Comparison of ENCODE assay signal across 8 cellular contexts in the genomic region with DNA sequence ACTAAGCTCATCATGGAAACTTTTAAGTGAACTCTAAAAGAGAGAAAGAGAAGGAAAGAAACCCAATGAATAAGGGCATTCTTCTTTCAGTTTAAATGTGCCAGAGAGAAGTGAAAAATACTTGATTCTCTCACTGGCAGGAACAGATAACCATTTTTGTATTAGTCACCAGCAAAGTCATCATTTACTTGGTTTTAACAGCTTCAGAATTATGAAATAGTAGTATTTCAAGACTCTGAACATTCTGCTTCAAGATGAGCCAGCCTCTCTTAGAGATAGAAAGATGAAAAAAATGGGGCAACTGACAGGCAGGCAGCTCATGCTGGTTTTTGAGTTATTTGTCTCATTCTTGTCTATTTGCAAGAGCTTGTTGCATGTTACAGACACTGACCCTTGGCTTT.
A peak's percentile ranks its signal among the peaks of the same experiment; 100 is the strongest.
DNase-seq lines count a peak whose midpoint lies in the region; ATAC-seq and TF ChIP-seq lines count a peak whose summit lies in the region.

No MANE protein-coding gene starts in this region.

- no peaks in the 10 kb centered on the region for H3K9me3 ChIP-seq in MG63

- ATAC-seq in GM19372 (IDR thresholded peaks at IDR 0.05; ENCODE audit: low read depth, unreplicated experiment) (peak; percentile 72), HG03442 (IDR thresholded peaks at IDR 0.05; ENCODE audit: unreplicated experiment) (peak; percentile 81)
- ATAC-seq in stimulated activated naive CD8-positive, alpha-beta T cell treated with anti-CD3 and anti-CD28 coated beads, Interleukin-15, Interleukin-2, amounts not matched to agents 100 U/mL and 50 U/mL, for 24 hours: peak; percentile 66

- no peaks in the 10 kb centered on the region for H3K36me3 ChIP-seq in MG63

- H3K4me3 ChIP-seq in AG10803 (ENCODE audit: low read length) (no peak overlapping the region), MG63 (no peak overlapping the region)

- no peaks in the 10 kb centered on the region for H3K27me3 ChIP-seq in MG63

- peak; percentile 80 for DNase-seq in AG10803 (ENCODE audit: low read depth)
- DNase-seq in astrocyte of the hippocampus (ENCODE audit: low read depth, low spot score): peak; percentile 13
- DNase-seq in stimulated activated naive CD8-positive, alpha-beta T cell treated with anti-CD3 and anti-CD28 coated beads, Interleukin-15, Interleukin-2, amounts not matched to agents 100 U/mL and 50 U/mL, for 24 hours: no peak
- no peak for DNase-seq in COR-L47 (lab: John Stamatoyannopoulos, UW)
- DNase-seq in MG63: no peak
- DNase-seq in DMS79 (lab: John Stamatoyannopoulos, UW): no peak

- TF ChIP-seq CTCF in AG10803 (conservative IDR thresholded peaks at IDR 0.05; ENCODE audit: low read length): no peak

Comparison
In these comparisons a context has a peak if more than half of its experiments do, and no peak if none do; other contexts are left out.
1. DNase-seq: peak in AG10803 (single experiment) and astrocyte of the hippocampus (single experiment); none in stimulated activated naive CD8-positive, alpha-beta T cell treated with anti-CD3 and anti-CD28 coated beads, Interleukin-15, Interleukin-2, amounts not matched to agents 100 U/mL and 50 U/mL, for 24 hours (single experiment), COR-L47 (single experiment), MG63 (single experiment) and DMS79 (single experiment).
2. Peak in every context shown above with its lines, with median percentiles within 50 percentile points of each other: ATAC-seq.